Comparison of ENCODE assay signal across 24 cellular contexts in the genomic region with DNA sequence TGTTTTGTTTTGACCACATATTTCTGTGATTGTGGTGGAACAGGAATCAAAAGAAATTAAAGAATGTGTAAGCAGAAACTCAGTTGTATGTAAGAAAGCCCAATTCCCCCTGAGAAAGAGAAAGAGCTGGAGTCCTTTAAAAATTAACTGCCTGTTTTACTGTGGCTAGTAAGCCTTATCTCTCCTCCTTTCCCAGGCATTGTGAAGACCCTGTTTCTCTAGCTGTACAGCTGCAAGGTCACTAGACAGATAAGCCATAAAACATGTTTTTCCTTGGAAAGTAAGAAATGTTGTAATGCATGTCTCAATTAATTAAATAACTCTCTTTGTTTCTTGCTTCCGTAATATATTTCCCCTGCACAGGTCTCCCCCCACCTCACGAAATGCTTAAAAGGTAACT. TPM values are rescaled to one million over a fixed set of nuclear protein-coding genes. Genes with fewer than 3 reads are reported as not detected.
"Had no signal": no experiment of that assay in that cellular context is flagged by ENCODE, and none has a peak within 500 bp of the region (broad histone marks: within the 10 kb centered on the region; RNA-seq: fewer than 3 reads in every experiment).

No MANE protein-coding gene starts in this region.

- ATAC-seq: Panc1, PC-3 had no signal

- H3K36me3 ChIP-seq: MG63 had no signal

- H3K9me3 ChIP-seq: MG63, SK-N-SH had no signal

- H3K4me3 ChIP-seq: MG63 had no signal

- DNase-seq: Karpas-422, KG1, MG63, NCI-H1092, NCI-H1105 treated with DMSO at 0.1 percent for 48 hours, NCI-H1417 treated with DMSO at 0.1 percent for 48 hours, NCI-H146, NCI-H1694 treated with DMSO at 0.1 percent for 48 hours, NCI-H1930, NCI-H2081, NCI-H2107, NCI-H2227 treated with DMSO at 0.1 percent for 48 hours, NCI-H524, NCI-H69, NCI-H774, PC-3, SHP77, SK-N-SH, SW 1271 had no signal

- H3K27ac ChIP-seq: RWPE1 had no signal

RNA-seq across cellular contexts. Expression of a gene that starts 53.5 kb away (rescaled TPM):
- total RNA-seq: HT-29, NCI-H460, SK-MEL-5 had no signal
- polyA plus RNA-seq: SK-N-SH had no signal
